8 cellular contexts compared by ENCODE assay signal in the genomic region with DNA sequence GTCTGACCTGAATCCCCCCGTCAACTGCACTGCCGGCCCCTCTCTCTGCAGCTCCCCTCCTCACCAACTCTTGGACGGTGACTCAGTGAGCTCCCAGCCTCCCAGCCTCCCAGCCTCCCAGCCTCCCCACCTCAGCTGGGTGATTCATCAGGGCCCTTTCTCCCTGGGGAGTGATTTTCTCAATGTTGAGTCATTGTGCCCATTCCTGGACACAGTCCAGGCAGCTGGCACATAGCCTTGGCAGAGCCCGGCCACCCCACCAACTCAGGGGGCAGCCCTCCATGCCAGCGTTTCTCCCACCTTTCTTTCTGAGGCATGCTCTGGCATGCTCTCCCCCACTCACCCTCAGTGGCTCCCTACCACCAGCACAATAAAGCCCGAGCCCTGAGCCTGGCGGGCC. TPM values are rescaled to one million over a fixed set of nuclear protein-coding genes. Genes with fewer than 3 reads are reported as not detected.
DNase-seq lines count a peak whose midpoint lies in the region; ATAC-seq and TF ChIP-seq lines count a peak whose summit lies in the region.

No MANE protein-coding gene starts in this region.

- H3K27ac Mint-ChIP-seq in HFFc6, result no peak overlapping the region
- H3K27ac Mint-ChIP-seq in activated T-helper 17 cell treated with anti-CD3 and anti-CD28 coated beads, Interleukin-2, amount 50 U/mL, for 72 hours, result no peak overlapping the region

- 0 out of 2 replicates have a peak, but pooled peaks cover 15% of the 10 kb centered on the region for H4K20me1 ChIP-seq in BLaER1

- H3K4me1 ChIP-seq in BLaER1 (no peaks in the 10 kb centered on the region), ovary (ENCODE audit: insufficient read depth) (peaks cover 3% of the 10 kb centered on the region)

- ATAC-seq in activated T-helper 17 cell treated with anti-CD3 and anti-CD28 coated beads, Interleukin-2, amount 50 U/mL, for 72 hours (replicated peaks), result peak; percentile 15
- ATAC-seq in GM21423 (IDR thresholded peaks at IDR 0.05; ENCODE audit: unreplicated experiment), result no peak
- ATAC-seq in GM19324 (IDR thresholded peaks at IDR 0.05; ENCODE audit: low FRiP score, unreplicated experiment), result no peak
- no peak for ATAC-seq in GM21717 (IDR thresholded peaks at IDR 0.05; ENCODE audit: unreplicated experiment)

- H3K27me3 ChIP-seq in BLaER1 (peaks cover 39% of the 10 kb centered on the region), ovary (no peaks in the 10 kb centered on the region)

- H3K4me3 Mint-ChIP-seq in HFFc6, result peak overlapping the region; percentile 27
- peak overlapping the region; percentile 63 for H3K4me3 Mint-ChIP-seq in activated T-helper 17 cell treated with anti-CD3 and anti-CD28 coated beads, Interleukin-2, amount 50 U/mL, for 72 hours

- peak overlapping the region; percentile 66; the same call in 1 of the 2 replicates for H3K9ac ChIP-seq in BLaER1

- H3K27ac ChIP-seq in BLaER1 (no peak overlapping the region), ovary (no peak overlapping the region)

- H3K36me3 ChIP-seq in BLaER1 (no peaks in the 10 kb centered on the region), ovary (no peaks in the 10 kb centered on the region)

- no peaks in the 10 kb centered on the region for H3K36me3 Mint-ChIP-seq in HFFc6 (ENCODE audit: low read depth)
- H3K36me3 Mint-ChIP-seq in activated T-helper 17 cell treated with anti-CD3 and anti-CD28 coated beads, Interleukin-2, amount 50 U/mL, for 72 hours (ENCODE audit: low read depth), result no peaks in the 10 kb centered on the region

- peaks cover 7% of the 10 kb centered on the region for H3K4me1 Mint-ChIP-seq in HFFc6 (ENCODE audit: low read depth)
- H3K4me1 Mint-ChIP-seq in activated T-helper 17 cell treated with anti-CD3 and anti-CD28 coated beads, Interleukin-2, amount 50 U/mL, for 72 hours, result no peaks in the 10 kb centered on the region

- no peak for TF ChIP-seq EP300 in ovary (IDR thresholded peaks at IDR 0.05)

- peak overlapping the region; percentile 91 for H3K4me2 ChIP-seq in BLaER1

- WGBS in ovary, 3 donors, result 71 to 77% (median 75%) methylated on average over 7 of the region's 7 CpGs

- peak; percentile 28 for DNase-seq in HFFc6
- DNase-seq in kidney glomerular epithelial cell (lab: John Stamatoyannopoulos, UW), result peak; percentile 61
- no peak for DNase-seq in ovary

- peaks cover 4% of the 10 kb centered on the region; the same call in 1 of the 2 replicates for H3K27me3 Mint-ChIP-seq in HFFc6 (ENCODE audit: insufficient read depth)
- H3K27me3 Mint-ChIP-seq in activated T-helper 17 cell treated with anti-CD3 and anti-CD28 coated beads, Interleukin-2, amount 50 U/mL, for 72 hours, result peaks cover 4% of the 10 kb centered on the region

- no peaks in the 10 kb centered on the region for H3K9me3 Mint-ChIP-seq in HFFc6
- H3K9me3 Mint-ChIP-seq in activated T-helper 17 cell treated with anti-CD3 and anti-CD28 coated beads, Interleukin-2, amount 50 U/mL, for 72 hours, result no peaks in the 10 kb centered on the region

- no peak for TF ChIP-seq POLR2A in ovary (IDR thresholded peaks at IDR 0.05)

- H3K4me3 ChIP-seq in BLaER1 (peak overlapping the region; percentile 62), ovary (no peak overlapping the region)

- intact Hi-C loops in ovary (cut with DNase I), result loop anchor here (1.0 to 10.0 kb wide), 5 partner anchors 45 to 169 kb away; no protein-coding TSS in a partner anchor

- TF ChIP-seq CTCF in HFFc6 (IDR thresholded peaks at IDR 0.05), result no peak
- TF ChIP-seq CTCF in ovary (IDR thresholded peaks at IDR 0.05), result no peak

- H3K9me3 ChIP-seq in BLaER1 (no peaks in the 10 kb centered on the region), ovary (no peaks in the 10 kb centered on the region)

RNA-seq across cellular contexts. Expression of a gene that starts 30.7 kb away (rescaled TPM):
- total RNA-seq in HFFc6 (2021; fragmentation: NEBNext Ultra II Directional; extraction: Animal tissue kit (Norgen Biotek cat#: 25700)), result under 1 TPM; 0.07 to 0.57 (median 0.40) TPM
- total RNA-seq in activated T-helper 17 cell treated with anti-CD3 and anti-CD28 coated beads, Interleukin-2, amount 50 U/mL, for 72 hours, result 1 to 10 TPM; 1.7 to 3.6 TPM
- total RNA-seq in ovary, result 10 to 100 TPM in 6 of 7 donors, 1 to 10 TPM in 1; 8.3 to 28.8 (median 11.4) TPM
- 10 to 100 TPM; 17.6 to 44.0 TPM for polyA plus RNA-seq in ovary

Comparison
In these comparisons a context has a peak if more than half of its experiments do, and no peak if none do; other contexts are left out.
1. DNase-seq: peak in HFFc6 (single experiment) and kidney glomerular epithelial cell (single experiment); none in ovary (0 of 5).